ENCODE assay signal across 8 cellular contexts in the genomic region with DNA sequence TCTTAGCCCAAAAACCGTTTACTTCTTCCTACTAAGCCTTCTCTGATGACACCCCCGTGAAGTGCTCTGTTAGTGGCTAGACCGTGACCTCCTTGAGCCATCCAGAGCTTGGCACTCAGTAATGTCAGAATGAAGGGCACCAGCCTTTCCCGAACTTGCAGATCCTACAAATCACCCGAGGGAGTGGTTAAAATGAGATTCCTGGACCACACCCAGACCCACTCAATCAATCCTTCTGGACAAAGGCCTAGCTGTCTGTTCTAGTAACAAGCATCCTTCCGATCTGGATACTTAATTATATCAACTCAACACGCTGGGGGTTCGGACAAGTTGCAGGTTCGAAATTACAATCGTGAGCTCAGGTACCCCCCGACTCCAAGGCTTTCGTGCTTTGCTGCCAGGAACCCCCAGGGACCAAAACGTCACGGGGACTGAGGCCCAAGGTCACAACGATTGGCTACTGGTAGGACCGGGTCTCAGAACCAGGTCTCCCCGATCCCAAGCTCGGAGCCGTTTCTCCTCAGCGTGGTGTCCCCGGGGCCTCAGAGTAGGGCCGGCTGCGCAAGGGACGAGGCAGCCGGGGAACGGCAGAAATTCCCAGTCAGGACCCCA. TPM values are rescaled to one million over a fixed set of nuclear protein-coding genes. Genes with fewer than 3 reads are reported as not detected.
DNase-seq lines count a peak whose midpoint lies in the region; ATAC-seq and TF ChIP-seq lines count a peak whose summit lies in the region.

No MANE protein-coding gene starts in this region.

- peak overlapping the region; percentile 82 for H2AFZ ChIP-seq in SU-DHL-6 (ENCODE audit: low read depth, low read length, severe bottlenecking)

- peaks cover 3% of the 10 kb centered on the region for H3K36me3 Mint-ChIP-seq in memory B cell

- H3K4me1 Mint-ChIP-seq in memory B cell = peaks cover 11% of the 10 kb centered on the region

- H4K20me1 ChIP-seq in SU-DHL-6 (ENCODE audit: low read depth, low read length) = no peaks in the 10 kb centered on the region

- H3K27ac Mint-ChIP-seq in memory B cell = peak overlapping the region; percentile 96

- H3K4me1 ChIP-seq in HUES6 (ENCODE audit: control insufficient read depth, insufficient read depth, low read length) = peaks cover 9% of the 10 kb centered on the region; the same call in 1 of the 2 replicates

- in situ Hi-C loops in G401 (cut with HindIII; ENCODE audit: low sequenced_read_pairs) = no loop called here

- H3K27me3 Mint-ChIP-seq in memory B cell = no peaks in the 10 kb centered on the region

- peak overlapping the region; percentile 95 for H3K4me2 ChIP-seq in SU-DHL-6 (ENCODE audit: low read depth, low read length, poor library complexity, severe bottlenecking)

- H3K9ac ChIP-seq in HUES6 (ENCODE audit: low read length) (peak overlapping the region; percentile 95), SU-DHL-6 (ENCODE audit: low read length) (peak overlapping the region; percentile 98)

- peaks cover 3% of the 10 kb centered on the region; the same call in 1 of the 2 replicates for H3K9me3 ChIP-seq in HUES6 (ENCODE audit: control insufficient read depth, insufficient read depth, low read depth, low read length)
- no peaks in the 10 kb centered on the region for H3K9me3 ChIP-seq in SU-DHL-6 (ENCODE audit: insufficient read depth, low read length)

- no peak for TF ChIP-seq CTCF in SU-DHL-6 (IDR thresholded peaks at IDR 0.05; ENCODE audit: insufficient read depth, low read length, poor library complexity, severe bottlenecking)

- DNase-seq in G401 (ENCODE audit: low spot score) (peak; percentile 49), memory B cell (ENCODE audit: low spot score in 2 of 2) (peak in 1 of 2 donors; percentile 9), NCI-H187 (lab: John Stamatoyannopoulos, UW) (no peak)
- DNase-seq in effector CD8-positive, alpha-beta T cell (lab: John Stamatoyannopoulos, UW) = peak; percentile 13

- peaks cover 50% of the 10 kb centered on the region for H3K79me2 ChIP-seq in SU-DHL-6 (ENCODE audit: insufficient read depth, low read length)

- peaks cover 21% of the 10 kb centered on the region for H3K36me3 ChIP-seq in HUES6 (ENCODE audit: control insufficient read depth, insufficient read depth, low read length)
- peaks cover 3% of the 10 kb centered on the region; the same call in 1 of the 2 replicates for H3K36me3 ChIP-seq in SU-DHL-6 (ENCODE audit: low read length)

- H3K4me3 ChIP-seq in HUES6 (ENCODE audit: low read depth, low read length) (peak overlapping the region; percentile 91), SU-DHL-6 (ENCODE audit: insufficient read depth, low read length, poor library complexity, severe bottlenecking) (peak overlapping the region; percentile 92)

- no peaks in the 10 kb centered on the region for H3K9me2 ChIP-seq in SU-DHL-6 (replicated peaks; ENCODE audit: insufficient read depth, low read length)

- H3K27me3 ChIP-seq in HUES6 (ENCODE audit: control insufficient read depth, insufficient read depth, low read length) (no peaks in the 10 kb centered on the region), SU-DHL-6 (ENCODE audit: low read length) (no peaks in the 10 kb centered on the region)

- H3K27ac ChIP-seq in HUES6 (ENCODE audit: low read depth, low read length) (peak overlapping the region; percentile 87), SU-DHL-6 (ENCODE audit: low read depth, low read length) (peak overlapping the region; percentile 46), temporal lobe (ENCODE audit: low read depth, low read length) (peak overlapping the region; percentile 40)

- ATAC-seq in GM21515 (IDR thresholded peaks at IDR 0.05; ENCODE audit: unreplicated experiment) (peak; percentile 37), memory B cell (ENCODE audit: low read depth) (peak; percentile 20)

- 0 out of 2 replicates have a peak, but pooled peaks cover 6% of the 10 kb centered on the region for H3F3A ChIP-seq in SU-DHL-6 (ENCODE audit: insufficient read depth)

- no peaks in the 10 kb centered on the region for H3K9me3 Mint-ChIP-seq in memory B cell

- peak overlapping the region; percentile 92 for H3K4me3 Mint-ChIP-seq in memory B cell

RNA-seq across cellular contexts. Expression of a gene that starts 0.5 kb away (rescaled TPM):
- total RNA-seq in G401 (2014; rRNA removed; shearing (Covaris generic)) = 152 and 156 TPM in 2 replicates
- 56.5 TPM for total RNA-seq in temporal lobe

RNA-seq across cellular contexts. Expression of a gene that starts 0.6 kb away (rescaled TPM):
- 46.3 and 60.4 TPM in 2 replicates for total RNA-seq in G401 (2014; rRNA removed; shearing (Covaris generic))
- total RNA-seq in temporal lobe = 16.7 TPM

RNA-seq across cellular contexts. Expression of a gene that starts 15.8 kb away (rescaled TPM):
- total RNA-seq in G401 (2014; rRNA removed; shearing (Covaris generic)) = 240 and 319 TPM in 2 replicates
- 49.9 TPM for total RNA-seq in temporal lobe

RNA-seq across cellular contexts. Expression of a gene that starts 39.7 kb away (rescaled TPM):
- 33.7 and 45.5 TPM in 2 replicates for total RNA-seq in G401 (2014; rRNA removed; shearing (Covaris generic))
- 62.4 TPM for total RNA-seq in temporal lobe

RNA-seq across cellular contexts. Expression of a gene that starts 42.1 kb away (rescaled TPM):
- total RNA-seq in G401 (2014; rRNA removed; shearing (Covaris generic)) = not detected in 2 replicates
- total RNA-seq in temporal lobe = not detected

Comparison
In these comparisons a context has a peak if more than half of its experiments do, and no peak if none do; other contexts are left out.
1. DNase-seq: peak in G401 (single experiment) and effector CD8-positive, alpha-beta T cell (single experiment); none in NCI-H187 (0 of 2).
2. Peak in every context shown above with its lines, with median percentiles within 50 percentile points of each other: H3K27ac ChIP-seq.